In the genomic region with DNA sequence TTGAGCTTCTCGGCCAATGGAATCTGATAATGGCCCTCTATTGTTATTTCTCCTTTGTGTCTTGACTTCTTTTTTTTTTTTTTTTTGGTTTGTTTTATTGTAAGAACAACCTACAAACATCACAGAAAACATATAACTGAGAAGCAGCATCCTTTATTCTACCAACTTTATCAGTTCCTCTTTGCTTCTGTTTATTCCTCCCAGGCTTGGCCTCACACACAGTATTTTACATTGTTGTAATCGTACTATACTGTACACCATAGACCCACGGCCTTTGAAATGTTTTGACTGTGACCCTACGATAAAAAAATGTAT, we compare ENCODE assay signal across 8 cellular contexts. TPM values are rescaled to one million over a fixed set of nuclear protein-coding genes. Genes with fewer than 3 reads are reported as not detected.
DNase-seq lines count a peak whose midpoint lies in the region; ATAC-seq, FAIRE-seq and TF ChIP-seq lines count a peak whose summit lies in the region.

No MANE protein-coding gene starts in this region.

- H4K20me1 ChIP-seq in HepG2 (ENCODE audit: insufficient read depth, low read length), result no peaks in the 10 kb centered on the region

- no peaks in the 10 kb centered on the region for H3K27me3 Mint-ChIP-seq in activated T-cell treated with anti-CD3 and anti-CD28 coated beads, Interleukin-2, amount 50 U/mL, for 24 hours
- no peaks in the 10 kb centered on the region for H3K27me3 Mint-ChIP-seq in activated naive CD8-positive, alpha-beta T cell treated with anti-CD3 and anti-CD28 coated beads for 36 hours

- peak overlapping the region; percentile 95 for H3K4me3 Mint-ChIP-seq in activated T-cell treated with anti-CD3 and anti-CD28 coated beads, Interleukin-2, amount 50 U/mL, for 24 hours
- H3K4me3 Mint-ChIP-seq in activated naive CD8-positive, alpha-beta T cell treated with anti-CD3 and anti-CD28 coated beads for 36 hours, result peak overlapping the region; percentile 98

- peaks cover 5% of the 10 kb centered on the region for H3K79me2 ChIP-seq in HepG2 (ENCODE audit: insufficient read depth, low read length)

- H3K27ac ChIP-seq in HepG2 (ENCODE audit: extremely low read length, insufficient read depth, low read length) (no peak overlapping the region), suprapubic skin (no peak overlapping the region)

- ATAC-seq in HepG2, result no peak

- H3K4me1 ChIP-seq in HepG2 (ENCODE audit: insufficient read depth, low read length) (peaks cover 36% of the 10 kb centered on the region), suprapubic skin (peaks cover 13% of the 10 kb centered on the region)

- CTCF ChIA-PET in HepG2 (lab: Yijun Ruan, JAX; ENCODE audit: low intra/inter-chr PET ratio, low total read pairs), result no interaction called here

- TF ChIP-seq EP300 in HepG2 (IDR thresholded peaks at IDR 0.05; ENCODE audit: low read depth in 2 of 2, low read length in 2 of 2), result no peak
- TF ChIP-seq EP300 in HepG2 (CRISPR knock-in tag; IDR thresholded peaks at IDR 0.05; ENCODE audit: borderline replicate concordance), result no peak
- TF ChIP-seq EP300 in suprapubic skin (IDR thresholded peaks at IDR 0.05), result no peak

- H3K27ac Mint-ChIP-seq in activated T-cell treated with anti-CD3 and anti-CD28 coated beads, Interleukin-2, amount 50 U/mL, for 24 hours, result peak overlapping the region; percentile 99
- H3K27ac Mint-ChIP-seq in activated naive CD8-positive, alpha-beta T cell treated with anti-CD3 and anti-CD28 coated beads for 36 hours, result peak overlapping the region; percentile 99

- peak overlapping the region; percentile 28 to 84 (median 67); a peak in 4 of 6 replicates for H3K4me3 ChIP-seq in HepG2 (replicated peaks in 1 of 3; ENCODE audit: insufficient read depth in 1 of 3, low read depth in 2 of 3, low read length in 3 of 3)
- H3K4me3 ChIP-seq in suprapubic skin, result peak overlapping the region; percentile 69

- in situ Hi-C loops in HepG2 (cut with HindIII; ENCODE audit: extremely low pct_ligation_motif_present, low pct_unique_long_range_greater_than_20kb), result no loop called here

- peak overlapping the region; percentile 94 for H3K4me2 ChIP-seq in HepG2 (ENCODE audit: low read depth, low read length)

- TF ChIP-seq RAD21 in HepG2 (CRISPR knock-in tag; IDR thresholded peaks at IDR 0.05), result no peak

- peaks cover 97% of the 10 kb centered on the region for H3K4me1 Mint-ChIP-seq in activated T-cell treated with anti-CD3 and anti-CD28 coated beads, Interleukin-2, amount 50 U/mL, for 24 hours (ENCODE audit: low read depth)
- peaks cover 83% of the 10 kb centered on the region for H3K4me1 Mint-ChIP-seq in activated naive CD8-positive, alpha-beta T cell treated with anti-CD3 and anti-CD28 coated beads for 36 hours

- no TSS peak for BruUV-seq in HepG2 (replicated peaks; lab: Mats Ljungman, UMichigan)

- peaks cover 18% of the 10 kb centered on the region for H3K36me3 Mint-ChIP-seq in activated T-cell treated with anti-CD3 and anti-CD28 coated beads, Interleukin-2, amount 50 U/mL, for 24 hours (ENCODE audit: low read depth)
- H3K36me3 Mint-ChIP-seq in activated naive CD8-positive, alpha-beta T cell treated with anti-CD3 and anti-CD28 coated beads for 36 hours, result peaks cover 11% of the 10 kb centered on the region

- H3K9me3 ChIP-seq in HepG2 (ENCODE audit: low read length) (no peaks in the 10 kb centered on the region), suprapubic skin (no peaks in the 10 kb centered on the region)

- no peak for TF ChIP-seq CTCF in HepG2 (CRISPR knock-in tag; IDR thresholded peaks at IDR 0.05)
- TF ChIP-seq CTCF in suprapubic skin (IDR thresholded peaks at IDR 0.05), result no peak

- H3K9ac ChIP-seq in HepG2 (ENCODE audit: insufficient read depth, low read depth, low read length), result no peak overlapping the region; the same call in 1 of the 2 replicates

- intact Hi-C loops in HepG2 (cut with micrococcal nuclease; ENCODE audit: unreplicated experiment), result no loop called here

- POLR2A ChIA-PET in HepG2 (lab: Yijun Ruan, JAX), result interaction anchor here (0.8 to 1.0 kb wide), 3 partner anchors 9 to 67 kb away, joined by 3 to 8 read pairs (median 3); a partner anchor contains a TSS

- H3K36me3 ChIP-seq in HepG2 (replicated peaks in 1 of 2; ENCODE audit: control insufficient read depth in 1 of 2, insufficient read depth in 2 of 2, low read length in 2 of 2) (no peaks in the 10 kb centered on the region), suprapubic skin (no peaks in the 10 kb centered on the region)

- DNase-seq in activated T-cell treated with anti-CD3 and anti-CD28 coated beads, Interleukin-2, amount 50 U/mL, for 24 hours, result no peak
- no peak for DNase-seq in activated T-cell treated with anti-CD3 and anti-CD28 coated beads for 4 hours
- DNase-seq in activated naive CD8-positive, alpha-beta T cell treated with anti-CD3 and anti-CD28 coated beads for 36 hours, result no peak
- DNase-seq in HepG2 (ENCODE audit: low spot score), result no peak
- DNase-seq in suprapubic skin (ENCODE audit: low spot score in 2 of 2), result no peak
- no peak for DNase-seq in HuH-7 (ENCODE audit: low spot score)
- DNase-seq in NCI-H526 (lab: John Stamatoyannopoulos, UW), result no peak
- DNase-seq in Ammon's horn (ENCODE audit: low spot score), result no peak

- peak overlapping the region; percentile 94 for H2AFZ ChIP-seq in HepG2 (ENCODE audit: low read length)

- WGBS in HepG2 (ENCODE audit: low lambda C conversion rate), result 76% methylated on average over 4 of the region's 4 CpGs
- WGBS in suprapubic skin, result 71% methylated on average over 4 of the region's 4 CpGs

- H3K27me3 ChIP-seq in HepG2 (ENCODE audit: control insufficient read depth in 1 of 2, insufficient read depth in 2 of 2, low read length in 2 of 2) (no peaks in the 10 kb centered on the region; a peak in 1 of 5 replicates), suprapubic skin (no peaks in the 10 kb centered on the region)

- FAIRE-seq in HepG2 (lab: Jason Lieb, UNC), result no peak

- peaks cover 3% of the 10 kb centered on the region for H3K9me3 Mint-ChIP-seq in activated T-cell treated with anti-CD3 and anti-CD28 coated beads, Interleukin-2, amount 50 U/mL, for 24 hours
- H3K9me3 Mint-ChIP-seq in activated naive CD8-positive, alpha-beta T cell treated with anti-CD3 and anti-CD28 coated beads for 36 hours, result peaks cover 5% of the 10 kb centered on the region

- TF ChIP-seq POLR2A in HepG2 (IDR thresholded peaks at IDR 0.05; ENCODE audit: insufficient read depth in 1 of 2, low read depth in 2 of 2, low read length in 2 of 2) (no peak), suprapubic skin (IDR thresholded peaks at IDR 0.05) (no peak)

TF ChIP-seq in HepG2, 621 proteins besides CTCF, POLR2A, EP300 and RAD21:
- TF ChIP-seq NAIF1 (CRISPR knock-in tag; IDR thresholded peaks at IDR 0.05; ENCODE audit: borderline replicate concordance), result no peak
- TF ChIP-seq, protein P1, sequence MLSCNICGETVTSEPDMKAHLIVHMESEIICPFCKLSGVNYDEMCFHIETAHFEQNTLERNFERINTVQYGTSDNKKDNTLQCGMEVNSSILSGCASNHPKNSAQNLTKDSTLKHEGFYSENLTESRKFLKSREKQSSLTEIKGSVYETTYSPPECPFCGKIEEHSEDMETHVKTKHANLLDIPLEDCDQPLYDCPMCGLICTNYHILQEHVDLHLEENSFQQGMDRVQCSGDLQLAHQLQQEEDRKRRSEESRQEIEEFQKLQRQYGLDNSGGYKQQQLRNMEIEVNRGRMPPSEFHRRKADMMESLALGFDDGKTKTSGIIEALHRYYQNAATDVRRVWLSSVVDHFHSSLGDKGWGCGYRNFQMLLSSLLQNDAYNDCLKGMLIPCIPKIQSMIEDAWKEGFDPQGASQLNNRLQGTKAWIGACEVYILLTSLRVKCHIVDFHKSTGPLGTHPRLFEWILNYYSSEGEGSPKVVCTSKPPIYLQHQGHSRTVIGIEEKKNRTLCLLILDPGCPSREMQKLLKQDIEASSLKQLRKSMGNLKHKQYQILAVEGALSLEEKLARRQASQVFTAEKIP (CRISPR knock-in tag; IDR thresholded peaks at IDR 0.05; ENCODE audit: borderline replicate concordance), result no peak
- no peak for TF ChIP-seq ATF7-NPFF (CRISPR knock-in tag; IDR thresholded peaks at IDR 0.05; ENCODE audit: low read depth)
- no peak for TF ChIP-seq SALL1 (CRISPR knock-in tag; IDR thresholded peaks at IDR 0.05)
- TF ChIP-seq ZBTB7B (CRISPR knock-in tag; IDR thresholded peaks at IDR 0.05), result no peak
- TF ChIP-seq RXRB (CRISPR knock-in tag; IDR thresholded peaks at IDR 0.05; ENCODE audit: borderline replicate concordance), result no peak
- no peak for TF ChIP-seq NFKBIZ (CRISPR knock-in tag; IDR thresholded peaks at IDR 0.05)
- TF ChIP-seq, protein P2, sequence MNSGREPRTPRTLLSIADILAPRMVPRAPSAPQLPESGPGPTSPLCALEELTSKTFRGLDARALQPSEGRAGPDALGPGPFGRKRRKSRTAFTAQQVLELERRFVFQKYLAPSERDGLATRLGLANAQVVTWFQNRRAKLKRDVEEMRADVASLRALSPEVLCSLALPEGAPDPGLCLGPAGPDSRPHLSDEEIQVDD (CRISPR knock-in tag; IDR thresholded peaks at IDR 0.05; ENCODE audit: borderline replicate concordance), result no peak
- no peak for TF ChIP-seq ZNF850 (CRISPR knock-in tag; conservative IDR thresholded peaks at IDR 0.05)

RNA-seq across cellular contexts. Expression of a gene that starts 0.6 kb away (rescaled TPM):
- total RNA-seq in activated naive CD8-positive, alpha-beta T cell treated with anti-CD3 and anti-CD28 coated beads for 36 hours, result 10 to 100 TPM; 50.0 to 51.0 TPM
- total RNA-seq in HepG2 (2016; rRNA removed; fragmentation: Illumina TruSeq; extraction: Trizol) (66.8 and 72.4 TPM in 2 replicates), suprapubic skin (10 to 100 TPM; 16.3 to 31.3 (median 25.1) TPM)
- 41.5 and 58.5 TPM in 2 replicates for total RNA-seq in HepG2 (2016; cell fraction: cytosol; rRNA removed; fragmentation: Illumina TruSeq; extraction: Trizol; ENCODE audit: low read depth)
- total RNA-seq in HepG2 (2016; cell fraction: insoluble cytoplasmic fraction; rRNA removed; fragmentation: Illumina TruSeq; extraction: Trizol), result 69.4 and 83.1 TPM in 2 replicates
- 47.6 and 63.2 TPM in 2 replicates for total RNA-seq in HepG2 (2016; cell fraction: membrane; rRNA removed; fragmentation: Illumina TruSeq; extraction: Trizol)
- total RNA-seq in HepG2 (2016; cell fraction: nucleus; rRNA removed; fragmentation: Illumina TruSeq; extraction: Trizol), result 23.1 and 27.7 TPM in 2 replicates
- 44.0 and 48.4 TPM in 2 replicates for polyA plus RNA-seq in HepG2 (2011; rRNA removed)
- polyA plus RNA-seq in HepG2 (2011; cell fraction: cytosol; rRNA removed), result 65.1 and 68.9 TPM in 2 replicates
- polyA plus RNA-seq in HepG2 (2011; cell fraction: nucleus; rRNA removed), result 24.4 and 25.2 TPM in 2 replicates
- 27.5 and 30.7 TPM in 2 replicates for polyA plus RNA-seq in HepG2 (2012)
- 56.9 and 82.2 TPM in 2 replicates for polyA plus RNA-seq in HepG2 (2016; cell fraction: cytosol; fragmentation: Illumina TruSeq; extraction: Trizol; ENCODE audit: low read depth)
- 94.3 and 99.6 TPM in 2 replicates for polyA plus RNA-seq in HepG2 (2016; cell fraction: insoluble cytoplasmic fraction; fragmentation: Illumina TruSeq; extraction: Trizol; ENCODE audit: low read depth)
- 61.8 and 62.4 TPM in 2 replicates for polyA plus RNA-seq in HepG2 (2016; cell fraction: membrane; fragmentation: Illumina TruSeq; extraction: Trizol; ENCODE audit: low read depth)
- polyA plus RNA-seq in HepG2 (2016; cell fraction: nucleus; fragmentation: Illumina TruSeq; extraction: Trizol; ENCODE audit: insufficient read depth, low read depth), result 51.1 and 54.5 TPM in 2 replicates
- polyA minus RNA-seq in HepG2 (2011; rRNA and poly(A)+ RNA removed; ENCODE audit: low replicate concordance), result 14.3 and 18.2 TPM in 2 replicates
- polyA minus RNA-seq in HepG2 (2011; cell fraction: cytosol; rRNA and poly(A)+ RNA removed), result 6.4 and 11.3 TPM in 2 replicates
- 6.3 and 11.4 TPM in 2 replicates for polyA minus RNA-seq in HepG2 (2011; cell fraction: nucleus; rRNA and poly(A)+ RNA removed)
